17 cellular contexts compared by ENCODE assay signal in genomic region chr7:3073763-3074460, GRCh38. TPM values are rescaled to one million over a fixed set of nuclear protein-coding genes. Genes with fewer than 3 reads are reported as not detected.
DNase-seq lines count a peak whose midpoint lies in the region; ATAC-seq and TF ChIP-seq lines count a peak whose summit lies in the region.
"Had no signal": no experiment of that assay in that cellular context is flagged by ENCODE, and none has a peak within 500 bp of the region (broad histone marks: within the 10 kb centered on the region; RNA-seq: fewer than 3 reads in every experiment).

No MANE protein-coding gene starts in this region.

- intact Hi-C loops in CD8-positive, alpha-beta T cell (cut with DNase I, micrococcal nuclease): no loop called here
- intact Hi-C loops in activated CD8-positive, alpha-beta T cell treated with anti-CD3 and anti-CD28 coated beads for 36 hours (cut with micrococcal nuclease): no loop called here

- POLR2A ChIA-PET in CD8-positive, alpha-beta T cell (lab: Charles Lee): interaction anchor here (1.1 kb wide), 1 partner anchor 9 kb away, joined by 4 read pairs; no protein-coding TSS in a partner anchor
- POLR2A ChIA-PET in activated CD8-positive, alpha-beta T cell treated with anti-CD3 and anti-CD28 coated beads for 36 hours (lab: Charles Lee): interaction anchor here (0.6 to 0.9 kb wide), 2 partner anchors 10 to 179 kb away, joined by 3 read pairs; no protein-coding TSS in a partner anchor

- no peak for TF ChIP-seq CTCF in CD8-positive, alpha-beta T cell (IDR thresholded peaks at IDR 0.05)
- no peak for TF ChIP-seq CTCF in activated CD8-positive, alpha-beta T cell treated with anti-CD3 and anti-CD28 coated beads for 36 hours (IDR thresholded peaks at IDR 0.05)
- TF ChIP-seq CTCF in foreskin keratinocyte (conservative IDR thresholded peaks at IDR 0.05): no peak

- no peak for ATAC-seq in CD8-positive, alpha-beta T cell
- peak; percentile 49 for ATAC-seq in activated CD8-positive, alpha-beta T cell treated with anti-CD3 and anti-CD28 coated beads for 36 hours
- ATAC-seq in foreskin keratinocyte (peak; percentile 53), GM18519 (IDR thresholded peaks at IDR 0.05; ENCODE audit: low FRiP score, unreplicated experiment) (no peak), HG03520 (IDR thresholded peaks at IDR 0.05; ENCODE audit: unreplicated experiment) (no peak)
- ATAC-seq: HCT116 had no signal

- H3K9me3 ChIP-seq in CD8-positive, alpha-beta T cell (ENCODE audit: low read length): no peaks in the 10 kb centered on the region
- H3K9me3 ChIP-seq: BE2C had no signal

- H3K4me1 ChIP-seq in CD8-positive, alpha-beta T cell (ENCODE audit: insufficient read depth, low read length): peaks cover 22% of the 10 kb centered on the region
- no peaks in the 10 kb centered on the region for H3K4me1 ChIP-seq in foreskin keratinocyte
- H3K4me1 ChIP-seq: A549, BE2C had no signal

- peaks cover 34% of the 10 kb centered on the region for H3K4me1 Mint-ChIP-seq in CD8-positive, alpha-beta T cell (ENCODE audit: low read depth)
- H3K4me1 Mint-ChIP-seq in activated CD8-positive, alpha-beta T cell treated with anti-CD3 and anti-CD28 coated beads for 36 hours (ENCODE audit: low read depth): peaks cover 24% of the 10 kb centered on the region

- peaks cover 2% of the 10 kb centered on the region for H3K36me3 Mint-ChIP-seq in CD8-positive, alpha-beta T cell
- H3K36me3 Mint-ChIP-seq in activated CD8-positive, alpha-beta T cell treated with anti-CD3 and anti-CD28 coated beads for 36 hours (ENCODE audit: low read depth): peaks cover 22% of the 10 kb centered on the region

- H3K27ac ChIP-seq in CD8-positive, alpha-beta T cell (ENCODE audit: low read depth, low read length): no peak overlapping the region
- no peak overlapping the region for H3K27ac ChIP-seq in foreskin keratinocyte
- H3K27ac ChIP-seq: A549, C4-2B, GM23248 had no signal

- H3K4me3 Mint-ChIP-seq in CD8-positive, alpha-beta T cell: no peak overlapping the region
- no peak overlapping the region for H3K4me3 Mint-ChIP-seq in activated CD8-positive, alpha-beta T cell treated with anti-CD3 and anti-CD28 coated beads for 36 hours
- H3K4me3 Mint-ChIP-seq: CD4-positive, alpha-beta memory T cell had no signal

- peak overlapping the region; percentile 14 for H3K27ac Mint-ChIP-seq in CD8-positive, alpha-beta T cell
- no peak overlapping the region for H3K27ac Mint-ChIP-seq in activated CD8-positive, alpha-beta T cell treated with anti-CD3 and anti-CD28 coated beads for 36 hours

- peaks cover 8% of the 10 kb centered on the region for H3K9me3 Mint-ChIP-seq in CD8-positive, alpha-beta T cell
- H3K9me3 Mint-ChIP-seq in activated CD8-positive, alpha-beta T cell treated with anti-CD3 and anti-CD28 coated beads for 36 hours: peaks cover 37% of the 10 kb centered on the region

- DNase-seq in CD8-positive, alpha-beta T cell: no peak
- DNase-seq in ELF-1 (ENCODE audit: low read depth, low spot score): peak; percentile 14
- DNase-seq in activated CD8-positive, alpha-beta T cell treated with anti-CD3 and anti-CD28 coated beads for 36 hours: no peak
- peak in 1 of 2 donors; percentile 23 for DNase-seq in foreskin keratinocyte
- no peak for DNase-seq in NCI-H2196 (lab: John Stamatoyannopoulos, UW; ENCODE audit: unreplicated experiment)
- DNase-seq: BE2C; CD4-positive, alpha-beta memory T cell; COR-L47; DND-41; GF-D8; GM23248; IMR-90 had no signal

- H3K36me3 ChIP-seq in CD8-positive, alpha-beta T cell (ENCODE audit: insufficient read depth, low read length): no peaks in the 10 kb centered on the region
- H3K36me3 ChIP-seq: BE2C had no signal

- no peaks in the 10 kb centered on the region for H3K27me3 ChIP-seq in CD8-positive, alpha-beta T cell (ENCODE audit: insufficient read depth, low read length)
- peaks cover 2% of the 10 kb centered on the region for H3K27me3 ChIP-seq in foreskin keratinocyte
- H3K27me3 ChIP-seq: BE2C had no signal

- no peak overlapping the region for H3K4me3 ChIP-seq in CD8-positive, alpha-beta T cell (ENCODE audit: low read depth, low read length)
- H3K4me3 ChIP-seq: A549, GM23248 had no signal

- no peaks in the 10 kb centered on the region for H3K27me3 Mint-ChIP-seq in CD8-positive, alpha-beta T cell (ENCODE audit: low read depth)
- no peaks in the 10 kb centered on the region for H3K27me3 Mint-ChIP-seq in activated CD8-positive, alpha-beta T cell treated with anti-CD3 and anti-CD28 coated beads for 36 hours

- CTCF ChIA-PET in CD8-positive, alpha-beta T cell (lab: Charles Lee): interaction anchor here (0.7 to 2.3 kb wide), 2 partner anchors 80 to 328 kb away, joined by 3 to 7 read pairs; no protein-coding TSS in a partner anchor
- CTCF ChIA-PET in activated CD8-positive, alpha-beta T cell treated with anti-CD3 and anti-CD28 coated beads for 36 hours (lab: Charles Lee): interaction anchor here (0.6 to 3.1 kb wide), 2 partner anchors 9 to 15 kb away, joined by 3 to 18 read pairs; no protein-coding TSS in a partner anchor

RNA-seq across cellular contexts. Expression of gene CARD11, which starts 30.2 kb away (rescaled TPM):
- 100 to 1,000 TPM; 114 to 117 TPM for total RNA-seq in CD8-positive, alpha-beta T cell
- 100 to 1,000 TPM in 1 of 2 experiments, 10 to 100 TPM in 1; 98.3 to 103 TPM for total RNA-seq in activated CD8-positive, alpha-beta T cell treated with anti-CD3 and anti-CD28 coated beads for 36 hours
- 22.3 and 27.7 TPM in 2 replicates for total RNA-seq in foreskin keratinocyte
- 12.5 and 14.6 TPM in 2 replicates for polyA plus RNA-seq in foreskin keratinocyte
- total RNA-seq: GM23248 had no signal
- polyA plus RNA-seq: GM23248 had no signal

Comparison
In these comparisons a context has a peak if more than half of its experiments do, and no peak if none do; other contexts are left out.
1. ATAC-seq: peak in activated CD8-positive, alpha-beta T cell treated with anti-CD3 and anti-CD28 coated beads for 36 hours (single experiment) and foreskin keratinocyte (single experiment); none in CD8-positive, alpha-beta T cell (single experiment), GM18519 (single experiment) and HG03520 (single experiment).